8 cellular contexts compared by ENCODE assay signal in the genomic region with DNA sequence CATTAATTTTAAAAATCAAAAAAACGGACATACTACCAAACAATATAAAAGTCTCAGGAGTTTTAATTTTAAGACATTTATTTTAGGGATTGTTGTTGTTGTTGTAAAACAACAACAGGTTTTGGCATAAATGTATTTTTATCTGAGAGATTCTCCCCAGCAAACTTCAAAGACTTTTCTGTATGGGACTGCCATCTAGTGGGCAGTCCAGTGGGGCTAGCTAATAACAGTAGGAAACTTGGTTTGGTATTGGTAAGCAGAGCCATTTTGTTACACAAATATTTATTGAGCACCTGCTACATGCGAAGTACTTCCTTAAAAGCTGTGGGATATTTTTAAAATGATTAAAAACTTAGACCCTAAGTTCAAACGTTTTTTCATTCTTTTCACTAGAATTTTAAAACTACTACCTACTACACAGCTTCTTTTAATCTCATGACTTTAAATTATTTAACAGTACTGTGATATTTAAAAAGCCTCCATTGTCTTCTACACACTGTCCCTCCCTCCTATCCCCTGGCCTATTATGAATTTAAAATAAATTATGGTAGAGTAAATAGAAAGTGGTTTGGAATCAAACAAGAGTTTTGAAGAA.
DNase-seq lines count a peak whose midpoint lies in the region; ATAC-seq and TF ChIP-seq lines count a peak whose summit lies in the region.

No MANE protein-coding gene starts in this region.

- H3K4me3 Mint-ChIP-seq in mesothelial cell of epicardium, result no peak overlapping the region
- H3K4me3 Mint-ChIP-seq in activated CD8-positive, alpha-beta memory T cell treated with anti-CD3 and anti-CD28 coated beads, Interleukin-2, amount 10 ng/mL, durations not matched to agents 7 days and 5 days, result no peak overlapping the region

- no peak overlapping the region for H3K4me3 ChIP-seq in choroid plexus epithelial cell (ENCODE audit: low read depth, low read length)

- CTCF ChIA-PET in activated CD8-positive, alpha-beta memory T cell treated with anti-CD3 and anti-CD28 coated beads, Interleukin-2, amount 10 ng/mL, durations not matched to agents 7 days and 5 days (lab: Charles Lee), result no interaction called here

- H3K36me3 Mint-ChIP-seq in mesothelial cell of epicardium, result no peaks in the 10 kb centered on the region
- H3K36me3 Mint-ChIP-seq in activated CD8-positive, alpha-beta memory T cell treated with anti-CD3 and anti-CD28 coated beads, Interleukin-2, amount 10 ng/mL, durations not matched to agents 7 days and 5 days, result no peaks in the 10 kb centered on the region

- TF ChIP-seq CTCF in choroid plexus epithelial cell (conservative IDR thresholded peaks at IDR 0.05; ENCODE audit: low read depth, low read length), result peak; percentile 91
- peak; percentile 59 for TF ChIP-seq CTCF in mesothelial cell of epicardium (IDR thresholded peaks at IDR 0.05; ENCODE audit: unreplicated experiment)

- H3K4me1 Mint-ChIP-seq in mesothelial cell of epicardium, result peaks cover 21% of the 10 kb centered on the region
- H3K4me1 Mint-ChIP-seq in activated CD8-positive, alpha-beta memory T cell treated with anti-CD3 and anti-CD28 coated beads, Interleukin-2, amount 10 ng/mL, durations not matched to agents 7 days and 5 days, result no peaks in the 10 kb centered on the region

- H3K27ac Mint-ChIP-seq in mesothelial cell of epicardium, result peak overlapping the region; percentile 56
- no peak overlapping the region for H3K27ac Mint-ChIP-seq in activated CD8-positive, alpha-beta memory T cell treated with anti-CD3 and anti-CD28 coated beads, Interleukin-2, amount 10 ng/mL, durations not matched to agents 7 days and 5 days

- no peaks in the 10 kb centered on the region for H3K27me3 Mint-ChIP-seq in mesothelial cell of epicardium (ENCODE audit: low read depth)
- no peaks in the 10 kb centered on the region for H3K27me3 Mint-ChIP-seq in activated CD8-positive, alpha-beta memory T cell treated with anti-CD3 and anti-CD28 coated beads, Interleukin-2, amount 10 ng/mL, durations not matched to agents 7 days and 5 days

- DNase-seq in AML-193 (lab: John Stamatoyannopoulos, UW) (peak; percentile 11 to 35), NCI-H2171 treated with DMSO at 0.1 percent for 48 hours (lab: John Stamatoyannopoulos, UW) (peak; percentile 29), choroid plexus epithelial cell (ENCODE audit: low read depth) (peak; percentile 76), mesothelial cell of epicardium (ENCODE audit: low spot score in 2 of 2, unreplicated experiment in 2 of 2) (no peak), T-helper 2 cell (no peak)
- no peak for DNase-seq in effector CD4-positive, alpha-beta T cell
- no peak for DNase-seq in activated CD8-positive, alpha-beta memory T cell treated with anti-CD3 and anti-CD28 coated beads, Interleukin-2, amount 10 ng/mL, durations not matched to agents 7 days and 5 days

- peak; percentile 70 for ATAC-seq in GM21528 (IDR thresholded peaks at IDR 0.05; ENCODE audit: low FRiP score, unreplicated experiment)
- ATAC-seq in activated CD8-positive, alpha-beta memory T cell treated with anti-CD3 and anti-CD28 coated beads, Interleukin-2, amount 10 ng/mL, durations not matched to agents 7 days and 5 days, result no peak

- no peaks in the 10 kb centered on the region for H3K9me3 Mint-ChIP-seq in mesothelial cell of epicardium
- no peaks in the 10 kb centered on the region for H3K9me3 Mint-ChIP-seq in activated CD8-positive, alpha-beta memory T cell treated with anti-CD3 and anti-CD28 coated beads, Interleukin-2, amount 10 ng/mL, durations not matched to agents 7 days and 5 days (ENCODE audit: low read depth)

Comparison
In these comparisons a context has a peak if more than half of its experiments do, and no peak if none do; other contexts are left out.
1. DNase-seq: peak in AML-193 (2 of 2), NCI-H2171 treated with DMSO at 0.1 percent for 48 hours (single experiment) and choroid plexus epithelial cell (single experiment); none in mesothelial cell of epicardium (0 of 2), effector CD4-positive, alpha-beta T cell (single experiment), T-helper 2 cell (0 of 5) and activated CD8-positive, alpha-beta memory T cell treated with anti-CD3 and anti-CD28 coated beads, Interleukin-2, amount 10 ng/mL, durations not matched to agents 7 days and 5 days (single experiment).